ENCODE assay signal across 34 cellular contexts in genomic region chr19:39174142-39174541, GRCh38. TPM values are rescaled to one million over a fixed set of nuclear protein-coding genes. Genes with fewer than 3 reads are reported as not detected.
"Had no signal": no experiment of that assay in that cellular context is flagged by ENCODE, and none has a peak within 500 bp of the region (broad histone marks: within the 10 kb centered on the region; RNA-seq: fewer than 3 reads in every experiment).

No MANE protein-coding gene starts in this region.

- DNase-seq: colonic mucosa; cortex of kidney; effector CD8-positive, alpha-beta T cell; effector memory CD8-positive, alpha-beta T cell; endodermal cell; erythroblast; esophagus squamous epithelium; foreskin fibroblast; foreskin melanocyte; gastrocnemius medialis; glutamatergic neuron; head of caudate nucleus; heart right ventricle; hippocampal formation; left cardiac atrium; left ventricle myocardium superior; lower lobe of right lung; mesenchymal stem cell; mucosa of descending colon had no signal

- ATAC-seq: effector memory CD8-positive, alpha-beta T cell; esophagus mucosa; gastrocnemius medialis; heart right ventricle; left cardiac atrium; left lung; left ventricle myocardium superior; lower lobe of right lung; mucosa of descending colon had no signal

- H3K27ac ChIP-seq: colonic mucosa, epithelial cell of prostate, esophagus squamous epithelium, gastrocnemius medialis, heart right ventricle, left lung, lower lobe of right lung had no signal

- H3K27ac Mint-ChIP-seq: dendritic cell treated with granulocyte-macrophage colony-stimulating factor and Interleukin-4, amounts not matched to agents 40 ng/mL and 50 ng/mL, for 4 days; effector memory CD8-positive, alpha-beta T cell; endodermal cell; mesothelial cell of epicardium had no signal

- FAIRE-seq: endometrium, islet of Langerhans, keratinocyte had no signal

- H3K4me1 ChIP-seq: colonic mucosa, gastrocnemius medialis, heart right ventricle, left lung had no signal

- H3K4me3 ChIP-seq: colonic mucosa, esophagus squamous epithelium, gastrocnemius medialis, heart right ventricle, left lung, lower lobe of right lung, mucosa of descending colon had no signal

- H3K27me3 Mint-ChIP-seq: dendritic cell treated with granulocyte-macrophage colony-stimulating factor and Interleukin-4, amounts not matched to agents 40 ng/mL and 50 ng/mL, for 4 days; effector memory CD8-positive, alpha-beta T cell had no signal

- H3K4me3 Mint-ChIP-seq: dendritic cell treated with granulocyte-macrophage colony-stimulating factor and Interleukin-4, amounts not matched to agents 40 ng/mL and 50 ng/mL, for 4 days; effector memory CD8-positive, alpha-beta T cell; endodermal cell; mesothelial cell of epicardium had no signal

- H3K9me3 Mint-ChIP-seq: dendritic cell treated with granulocyte-macrophage colony-stimulating factor and Interleukin-4, amounts not matched to agents 40 ng/mL and 50 ng/mL, for 4 days; effector memory CD8-positive, alpha-beta T cell; endodermal cell; mesothelial cell of epicardium had no signal

- H3K9me3 ChIP-seq: colonic mucosa, esophagus squamous epithelium, gastrocnemius medialis, heart right ventricle, left lung, lower lobe of right lung, mucosa of descending colon had no signal

- H3K27me3 ChIP-seq: colonic mucosa, esophagus squamous epithelium, gastrocnemius medialis, heart right ventricle, left lung had no signal

- H3K4me1 Mint-ChIP-seq: endodermal cell had no signal

RNA-seq across cellular contexts. Expression of gene NCCRP1, which starts 22.6 kb away (rescaled TPM):
- total RNA-seq: colonic mucosa, dermis microvascular lymphatic vessel endothelial cell, gastrocnemius medialis, glomerular endothelial cell, heart right ventricle, left cardiac atrium, left lung, left ventricle myocardium superior, lung microvascular endothelial cell, mesenteric fat pad, myocyte had no signal

RNA-seq across cellular contexts. Expression of gene SYCN, which starts 29.9 kb away (rescaled TPM):
- total RNA-seq: dermis microvascular lymphatic vessel endothelial cell, endodermal cell, esophagus mucosa, esophagus squamous epithelium, gastrocnemius medialis, glomerular endothelial cell, kidney epithelial cell, left cardiac atrium, left lung, left ventricle myocardium superior, lower leg skin, lower lobe of right lung, lung microvascular endothelial cell, mesenteric fat pad, mesothelial cell of epicardium, mucosa of descending colon, myocyte had no signal
- polyA plus RNA-seq: heart right ventricle, keratinocyte had no signal
